ENCODE assay signal across 14 cellular contexts in the genomic region with DNA sequence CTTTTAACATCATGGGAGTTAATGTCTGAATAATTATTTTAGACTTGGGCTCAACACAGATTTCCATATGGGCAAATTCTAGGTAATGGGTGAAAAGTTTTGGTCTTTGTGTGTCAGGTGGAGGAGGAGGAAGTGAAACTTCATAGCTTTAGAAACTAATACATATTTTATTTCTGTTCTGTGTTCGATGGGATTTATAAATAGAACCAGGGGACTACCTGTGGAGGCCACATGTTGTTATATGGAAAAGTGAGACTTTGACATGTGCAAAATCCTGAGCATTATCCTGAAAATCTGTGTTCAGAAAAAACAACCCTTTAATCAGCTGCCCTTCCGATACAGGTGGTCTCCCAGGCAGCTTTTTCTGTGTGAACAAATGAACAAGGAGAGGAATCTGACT.
DNase-seq lines count a peak whose midpoint lies in the region; ATAC-seq and TF ChIP-seq lines count a peak whose summit lies in the region.
"Had no signal": no experiment of that assay in that cellular context is flagged by ENCODE, and none has a peak within 500 bp of the region (broad histone marks: within the 10 kb centered on the region; RNA-seq: fewer than 3 reads in every experiment).

No MANE protein-coding gene starts in this region.

- H3K4me3 ChIP-seq in mucosa of descending colon: no peak overlapping the region
- H3K4me3 ChIP-seq: A549, right lobe of liver had no signal

- intact Hi-C loops in mucosa of descending colon (cut with DNase I, micrococcal nuclease): no loop called here

- no peaks in the 10 kb centered on the region for H3K4me1 ChIP-seq in mucosa of descending colon (ENCODE audit: low read depth)
- H3K4me1 ChIP-seq: right lobe of liver had no signal

- ATAC-seq in GM19328 (IDR thresholded peaks at IDR 0.05; ENCODE audit: unreplicated experiment) (peak; percentile 87), HG02642 (IDR thresholded peaks at IDR 0.05; ENCODE audit: poor library complexity, unreplicated experiment) (peak; percentile 89), HG03439 (IDR thresholded peaks at IDR 0.05; ENCODE audit: unreplicated experiment) (peak; percentile 95), mucosa of descending colon (no peak)
- ATAC-seq: A549; activated CD8-positive, alpha-beta memory T cell treated with anti-CD3 and anti-CD28 coated beads, Interleukin-2, amount 10 ng/mL, durations not matched to agents 7 days and 5 days; right lobe of liver had no signal

- no peaks in the 10 kb centered on the region for H3K9me3 ChIP-seq in mucosa of descending colon
- H3K9me3 ChIP-seq: A549, right lobe of liver had no signal

- no peaks in the 10 kb centered on the region for H3K36me3 ChIP-seq in mucosa of descending colon (ENCODE audit: low read depth)
- H3K36me3 ChIP-seq: right lobe of liver had no signal

- POLR2A ChIA-PET in GM10248 (lab: Yijun Ruan, JAX): no interaction called here

- peak; percentile 40 for DNase-seq in GM10248 (ENCODE audit: extremely low spot score)
- no peak for DNase-seq in mucosa of descending colon
- no peak for DNase-seq in DMS79 (lab: John Stamatoyannopoulos, UW)
- no peak for DNase-seq in foreskin melanocyte
- DNase-seq in stimulated activated CD4-positive, alpha-beta T cell treated with anti-CD3 and anti-CD28 coated beads, Interleukin-12 subunit alpha, Interleukin-12 subunit beta, amount 100 ng/mL, for 4 hours: no peak
- DNase-seq: activated CD8-positive, alpha-beta memory T cell treated with anti-CD3 and anti-CD28 coated beads, Interleukin-2, amount 10 ng/mL, durations not matched to agents 7 days and 5 days; DMS53; HCEC 1CT; right lobe of liver; T-helper 9 cell had no signal

- CTCF ChIA-PET in GM10248 (lab: Yijun Ruan, JAX): interaction anchor here (1.5 to 1.9 kb wide), 3 partner anchors 9 to 13 kb away, joined by 4 to 8 read pairs (median 4); no protein-coding TSS in a partner anchor

- no peak for TF ChIP-seq CTCF in GM10248 (IDR thresholded peaks at IDR 0.05; ENCODE audit: control extremely low read depth, extremely low read depth, low read depth, missing control alignments)
- TF ChIP-seq CTCF in mucosa of descending colon (IDR thresholded peaks at IDR 0.05): no peak
